ENCODE assay signal across 22 cellular contexts in genomic region chr20:62511915-62512610, GRCh38. TPM values are rescaled to one million over a fixed set of nuclear protein-coding genes. Genes with fewer than 3 reads are reported as not detected.
DNase-seq lines count a peak whose midpoint lies in the region; ATAC-seq and TF ChIP-seq lines count a peak whose summit lies in the region.
"Had no signal": no experiment of that assay in that cellular context is flagged by ENCODE, and none has a peak within 500 bp of the region (broad histone marks: within the 10 kb centered on the region; RNA-seq: fewer than 3 reads in every experiment).

No MANE protein-coding gene starts in this region.

- no peaks in the 10 kb centered on the region for H3K36me3 Mint-ChIP-seq in T-helper 17 cell (ENCODE audit: low read depth)
- no peaks in the 10 kb centered on the region for H3K36me3 Mint-ChIP-seq in T-helper 2 cell treated with Interferon-gamma antibody and Interleukin-4, amounts not matched to agents 5 μg/mL and 100 μg/mL, for 36 hours (ENCODE audit: low read depth)

- ATAC-seq in T-helper 17 cell: no peak
- no peak for ATAC-seq in left colon
- ATAC-seq: activated CD4-positive, alpha-beta T cell treated with anti-CD3 and anti-CD28 coated beads for 36 hours; lower lobe of right lung; stimulated activated naive CD8-positive, alpha-beta T cell treated with anti-CD3 and anti-CD28 coated beads, Interleukin-15, amount 100 ng/mL, for 72 hours; upper lobe of right lung had no signal

- H3K27ac Mint-ChIP-seq in T-helper 17 cell: no peak overlapping the region
- H3K27ac Mint-ChIP-seq in T-helper 2 cell treated with Interferon-gamma antibody and Interleukin-4, amounts not matched to agents 5 μg/mL and 100 μg/mL, for 36 hours: no peak overlapping the region
- H3K27ac Mint-ChIP-seq: activated CD4-positive, alpha-beta T cell treated with anti-CD3 and anti-CD28 coated beads for 36 hours; stimulated activated naive CD8-positive, alpha-beta T cell treated with anti-CD3 and anti-CD28 coated beads, Interleukin-15, amount 100 ng/mL, for 72 hours had no signal

- DNase-seq in COLO668 (lab: John Stamatoyannopoulos, UW; ENCODE audit: unreplicated experiment) (peak; percentile 12), KBM-7 (peak; percentile 80), T-helper 17 cell (no peak), middle frontal gyrus (ENCODE audit: extremely low spot score, low spot score) (peak; percentile 12), activated T-cell treated with anti-CD3 and anti-CD28 coated beads for 4 hours (no peak), left colon (no peak), colonic mucosa (no peak)
- no peak for DNase-seq in T-helper 2 cell treated with Interferon-gamma antibody and Interleukin-4, amounts not matched to agents 5 μg/mL and 100 μg/mL, for 36 hours (ENCODE audit: low spot score)
- DNase-seq: activated CD4-positive, alpha-beta T cell treated with anti-CD3 and anti-CD28 coated beads for 36 hours; activated naive CD4-positive, alpha-beta T cell; cerebellar nuclear complex; effector CD8-positive, alpha-beta T cell; EL; esophagus squamous epithelium; lower lobe of right lung; NCI-H1092 treated with DMSO at 0.1 percent for 48 hours; ovary; small intestine; stimulated activated CD4-positive, alpha-beta T cell treated with anti-CD3 and anti-CD28 coated beads, Interleukin-2, amount 100 ng/mL, for 48 hours; stimulated activated naive CD8-positive, alpha-beta T cell treated with anti-CD3 and anti-CD28 coated beads, Interleukin-15, amount 100 ng/mL, for 72 hours; upper lobe of right lung had no signal

- H3K9me3 Mint-ChIP-seq in T-helper 2 cell treated with Interferon-gamma antibody and Interleukin-4, amounts not matched to agents 5 μg/mL and 100 μg/mL, for 36 hours: no peaks in the 10 kb centered on the region
- H3K9me3 Mint-ChIP-seq: stimulated activated naive CD8-positive, alpha-beta T cell treated with anti-CD3 and anti-CD28 coated beads, Interleukin-15, amount 100 ng/mL, for 72 hours had no signal

- H3K27me3 Mint-ChIP-seq in T-helper 17 cell: peaks cover 26% of the 10 kb centered on the region
- H3K27me3 Mint-ChIP-seq in T-helper 2 cell treated with Interferon-gamma antibody and Interleukin-4, amounts not matched to agents 5 μg/mL and 100 μg/mL, for 36 hours (ENCODE audit: low read depth): peaks cover 20% of the 10 kb centered on the region
- H3K27me3 Mint-ChIP-seq: stimulated activated naive CD8-positive, alpha-beta T cell treated with anti-CD3 and anti-CD28 coated beads, Interleukin-15, amount 100 ng/mL, for 72 hours had no signal

- no peaks in the 10 kb centered on the region for H3K4me1 Mint-ChIP-seq in T-helper 17 cell
- H3K4me1 Mint-ChIP-seq in T-helper 2 cell treated with Interferon-gamma antibody and Interleukin-4, amounts not matched to agents 5 μg/mL and 100 μg/mL, for 36 hours (ENCODE audit: low read depth): no peaks in the 10 kb centered on the region

- intact Hi-C loops in left colon (cut with DNase I, micrococcal nuclease) (no loop called here), colonic mucosa (cut with DNase I) (no loop called here)

- no peak overlapping the region for H3K27ac ChIP-seq in colonic mucosa
- H3K27ac ChIP-seq: esophagus squamous epithelium, lower lobe of right lung, ovary, upper lobe of right lung had no signal

- peak overlapping the region; percentile 19 for H3K4me3 Mint-ChIP-seq in T-helper 17 cell
- no peak overlapping the region for H3K4me3 Mint-ChIP-seq in T-helper 2 cell treated with Interferon-gamma antibody and Interleukin-4, amounts not matched to agents 5 μg/mL and 100 μg/mL, for 36 hours
- H3K4me3 Mint-ChIP-seq: activated CD4-positive, alpha-beta T cell treated with anti-CD3 and anti-CD28 coated beads for 36 hours had no signal

- no peaks in the 10 kb centered on the region for H3K4me1 ChIP-seq in colonic mucosa
- H3K4me1 ChIP-seq: esophagus squamous epithelium, lower lobe of right lung, upper lobe of right lung had no signal

- H3K9ac ChIP-seq in colonic mucosa (ENCODE audit: low read depth in 2 of 2, low read length in 2 of 2): no peak overlapping the region

- TF ChIP-seq CTCF in colonic mucosa (IDR thresholded peaks at IDR 0.05): no peak

- no peaks in the 10 kb centered on the region for H3K9me3 ChIP-seq in T-helper 17 cell (ENCODE audit: control insufficient read depth, low read length, poor library complexity, severe bottlenecking)
- H3K9me3 ChIP-seq in colonic mucosa: no peaks in the 10 kb centered on the region
- H3K9me3 ChIP-seq: esophagus squamous epithelium, lower lobe of right lung, ovary, upper lobe of right lung had no signal

- in situ Hi-C loops in KBM-7 (cut with MboI; ENCODE audit: low pct_unique_long_range_greater_than_20kb, low sequenced_read_pairs): no loop called here

- H3K27me3 ChIP-seq in colonic mucosa: peaks cover 12% of the 10 kb centered on the region
- H3K27me3 ChIP-seq: ovary had no signal

- no peak overlapping the region for H3K4me3 ChIP-seq in colonic mucosa
- H3K4me3 ChIP-seq: esophagus squamous epithelium, K562, lower lobe of right lung, ovary, upper lobe of right lung had no signal

- H3K36me3 ChIP-seq in colonic mucosa: no peaks in the 10 kb centered on the region
- H3K36me3 ChIP-seq: esophagus squamous epithelium, lower lobe of right lung, ovary, upper lobe of right lung had no signal

RNA-seq across cellular contexts. Expression of gene GATA5, which starts 36.3 kb away (rescaled TPM):
- not detected for total RNA-seq in T-helper 17 cell
- not detected for total RNA-seq in left colon
- under 1 TPM in 1 of 2 donors, not detected in 1; 0.10 TPM for total RNA-seq in colonic mucosa
- total RNA-seq: activated CD4-positive, alpha-beta T cell treated with anti-CD3 and anti-CD28 coated beads for 36 hours had no signal

Comparison
In these comparisons a context has a peak if more than half of its experiments do, and no peak if none do; other contexts are left out.
1. DNase-seq: peak in COLO668 (single experiment), KBM-7 (single experiment) and middle frontal gyrus (single experiment); none in T-helper 17 cell (0 of 3), T-helper 2 cell treated with Interferon-gamma antibody and Interleukin-4, amounts not matched to agents 5 μg/mL and 100 μg/mL, for 36 hours (single experiment), activated T-cell treated with anti-CD3 and anti-CD28 coated beads for 4 hours (single experiment), left colon (0 of 2) and colonic mucosa (single experiment).